In genomic region chr10:94208315-94208714, GRCh38 we compare ENCODE assay signal across 26 cellular contexts.
DNase-seq lines count a peak whose midpoint lies in the region; ATAC-seq, FAIRE-seq and TF ChIP-seq lines count a peak whose summit lies in the region.
"Had no signal": no experiment of that assay in that cellular context is flagged by ENCODE, and none has a peak within 500 bp of the region (broad histone marks: within the 10 kb centered on the region; RNA-seq: fewer than 3 reads in every experiment).

No MANE protein-coding gene starts in this region.

- H3K36me3 ChIP-seq in HepG2 (replicated peaks in 1 of 2; ENCODE audit: control insufficient read depth in 1 of 2, insufficient read depth in 2 of 2, low read length in 2 of 2), result no peaks in the 10 kb centered on the region
- no peaks in the 10 kb centered on the region for H3K36me3 ChIP-seq in right lobe of liver
- H3K36me3 ChIP-seq in stomach smooth muscle (ENCODE audit: control insufficient read depth in 2 of 2, insufficient read depth in 2 of 2, low read length in 2 of 2), result no peaks in the 10 kb centered on the region
- H3K36me3 ChIP-seq: BE2C; BLaER1 treated with 17β-estradiol and CSF1 and Interleukin-3, amounts not matched to agents 10 nM and 100 nM had no signal

- POLR2A ChIA-PET in HepG2 (lab: Yijun Ruan, JAX), result no interaction called here

- DNase-seq in HepG2 (ENCODE audit: low spot score) (no peak), right lobe of liver (no peak), NCI-H1436 (lab: John Stamatoyannopoulos, UW) (no peak), H4 (ENCODE audit: low spot score) (no peak)
- DNase-seq in activated naive CD4-positive, alpha-beta T cell treated with anti-CD3 and anti-CD28 coated beads, Interleukin-2, amount 10 ng/mL, durations not matched to agents 7 days and 5 days, result no peak
- no peak for DNase-seq in central memory CD4-positive, alpha-beta T cell
- DNase-seq: ACHN; AML-193; BE2C; CD4-positive, alpha-beta T cell; CD8-positive, alpha-beta memory T cell; DMS 273 treated with DMSO at 0.1 percent for 48 hours; DMS79; EL; GDM1; GOT3; H7; HCEC 1CT had no signal

- no TSS peak for BruUV-seq in HepG2 (replicated peaks; lab: Mats Ljungman, UMichigan)

- TF ChIP-seq CTCF in HepG2 (CRISPR knock-in tag; IDR thresholded peaks at IDR 0.05) (no peak), right lobe of liver (IDR thresholded peaks at IDR 0.05) (no peak), nephron (IDR thresholded peaks at IDR 0.05; ENCODE audit: unreplicated experiment in 3 of 3) (no peak)

- in situ Hi-C loops in HepG2 (cut with HindIII; ENCODE audit: extremely low pct_ligation_motif_present, low pct_unique_long_range_greater_than_20kb), result no loop called here

- H2AFZ ChIP-seq in HepG2 (ENCODE audit: low read length), result no peak overlapping the region

- intact Hi-C loops in HepG2 (cut with micrococcal nuclease; ENCODE audit: unreplicated experiment) (no loop called here), right lobe of liver (cut with DNase I) (no loop called here)

- WGBS in HepG2 (ENCODE audit: low lambda C conversion rate), result 26% methylated on average over 1 of the region's 1 CpG
- 89% methylated on average over 1 of the region's 1 CpG for WGBS in right lobe of liver (ENCODE audit: insufficient coverage, low coverage, low lambda C conversion rate, missing lambda C conversion rate)

- H3K9me3 ChIP-seq in HepG2 (ENCODE audit: low read length), result no peaks in the 10 kb centered on the region
- no peaks in the 10 kb centered on the region for H3K9me3 ChIP-seq in right lobe of liver
- H3K9me3 ChIP-seq in stomach smooth muscle (ENCODE audit: control insufficient read depth in 2 of 2, low read length in 2 of 2), result no peaks in the 10 kb centered on the region
- H3K9me3 ChIP-seq: BE2C; BLaER1 treated with 17β-estradiol and CSF1 and Interleukin-3, amounts not matched to agents 10 nM and 100 nM had no signal

- H3K27ac ChIP-seq in HepG2 (ENCODE audit: extremely low read length, insufficient read depth, low read length), result no peak overlapping the region
- H3K27ac ChIP-seq in right lobe of liver, result no peak overlapping the region
- H3K27ac ChIP-seq in stomach smooth muscle (ENCODE audit: low read length), result peak overlapping the region; percentile 1
- H3K27ac ChIP-seq: 22Rv1; BLaER1 treated with 17β-estradiol and CSF1 and Interleukin-3, amounts not matched to agents 10 nM and 100 nM had no signal

- H3K27ac Mint-ChIP-seq in nephron, result peak overlapping the region in 2 of 3 experiments; percentile 61 to 94
- no peak overlapping the region for H3K27ac Mint-ChIP-seq in activated naive CD4-positive, alpha-beta T cell treated with anti-CD3 and anti-CD28 coated beads, Interleukin-2, amount 10 ng/mL, durations not matched to agents 7 days and 5 days
- H3K27ac Mint-ChIP-seq: CD14-positive monocyte; CD4-positive, alpha-beta T cell; CD8-positive, alpha-beta memory T cell had no signal

- H3K4me1 ChIP-seq in HepG2 (ENCODE audit: insufficient read depth, low read length) (peaks cover 9% of the 10 kb centered on the region; the same call in 1 of the 2 replicates), right lobe of liver (peaks cover 0 to 32% (median 9%) of the 10 kb centered on the region in 4 donors), stomach smooth muscle (ENCODE audit: control insufficient read depth, insufficient read depth, low read length) (peaks cover 24% of the 10 kb centered on the region)

- H3K4me3 ChIP-seq in HepG2 (replicated peaks in 1 of 3; ENCODE audit: insufficient read depth in 1 of 3, low read depth in 2 of 3, low read length in 3 of 3) (no peak overlapping the region), right lobe of liver (no peak overlapping the region), stomach smooth muscle (ENCODE audit: low read length in 2 of 2) (no peak overlapping the region)
- H3K4me3 ChIP-seq: BLaER1 treated with 17β-estradiol and CSF1 and Interleukin-3, amounts not matched to agents 10 nM and 100 nM; GM12878 had no signal

- no peak overlapping the region for H3K9ac ChIP-seq in HepG2 (ENCODE audit: insufficient read depth, low read depth, low read length)
- no peak overlapping the region for H3K9ac ChIP-seq in stomach smooth muscle (ENCODE audit: low read length in 2 of 2)
- H3K9ac ChIP-seq: BLaER1 treated with 17β-estradiol and CSF1 and Interleukin-3, amounts not matched to agents 10 nM and 100 nM had no signal

- no peak overlapping the region for H3K4me3 Mint-ChIP-seq in nephron
- no peak overlapping the region for H3K4me3 Mint-ChIP-seq in activated naive CD4-positive, alpha-beta T cell treated with anti-CD3 and anti-CD28 coated beads, Interleukin-2, amount 10 ng/mL, durations not matched to agents 7 days and 5 days
- H3K4me3 Mint-ChIP-seq: CD14-positive monocyte; CD4-positive, alpha-beta T cell; CD8-positive, alpha-beta memory T cell had no signal

- H3K9me3 Mint-ChIP-seq in nephron, result peaks cover 3% of the 10 kb centered on the region
- H3K9me3 Mint-ChIP-seq in activated naive CD4-positive, alpha-beta T cell treated with anti-CD3 and anti-CD28 coated beads, Interleukin-2, amount 10 ng/mL, durations not matched to agents 7 days and 5 days, result no peaks in the 10 kb centered on the region
- H3K9me3 Mint-ChIP-seq: CD4-positive, alpha-beta T cell; CD8-positive, alpha-beta memory T cell had no signal

- peaks cover 4% of the 10 kb centered on the region for H3K36me3 Mint-ChIP-seq in nephron (ENCODE audit: low read depth)
- no peaks in the 10 kb centered on the region for H3K36me3 Mint-ChIP-seq in activated naive CD4-positive, alpha-beta T cell treated with anti-CD3 and anti-CD28 coated beads, Interleukin-2, amount 10 ng/mL, durations not matched to agents 7 days and 5 days
- H3K36me3 Mint-ChIP-seq: CD14-positive monocyte; CD8-positive, alpha-beta memory T cell had no signal

- peaks cover 73% of the 10 kb centered on the region for H3K4me1 Mint-ChIP-seq in nephron
- H3K4me1 Mint-ChIP-seq in activated naive CD4-positive, alpha-beta T cell treated with anti-CD3 and anti-CD28 coated beads, Interleukin-2, amount 10 ng/mL, durations not matched to agents 7 days and 5 days, result no peaks in the 10 kb centered on the region
- H3K4me1 Mint-ChIP-seq: CD14-positive monocyte had no signal

- no peaks in the 10 kb centered on the region for H3K79me2 ChIP-seq in HepG2 (ENCODE audit: insufficient read depth, low read length)

- H3K27me3 Mint-ChIP-seq in nephron (ENCODE audit: low read depth), result peaks cover under 1% of the 10 kb centered on the region
- peaks cover 8% of the 10 kb centered on the region for H3K27me3 Mint-ChIP-seq in activated naive CD4-positive, alpha-beta T cell treated with anti-CD3 and anti-CD28 coated beads, Interleukin-2, amount 10 ng/mL, durations not matched to agents 7 days and 5 days

- no peak for TF ChIP-seq EP300 in HepG2 (IDR thresholded peaks at IDR 0.05; ENCODE audit: low read depth in 2 of 2, low read length in 2 of 2)
- TF ChIP-seq EP300 in HepG2 (CRISPR knock-in tag; IDR thresholded peaks at IDR 0.05; ENCODE audit: borderline replicate concordance), result no peak

- FAIRE-seq in HepG2 (lab: Jason Lieb, UNC), result no peak
- FAIRE-seq: A204.1, D721Med, GM12878 had no signal

- H3K27me3 ChIP-seq in HepG2 (ENCODE audit: control insufficient read depth in 1 of 2, insufficient read depth in 2 of 2, low read length in 2 of 2) (no peaks in the 10 kb centered on the region; a peak in 1 of 5 replicates), right lobe of liver (no peaks in the 10 kb centered on the region), stomach smooth muscle (ENCODE audit: control insufficient read depth in 1 of 2, insufficient read depth in 2 of 2, low read length in 2 of 2) (no peaks in the 10 kb centered on the region)
- H3K27me3 ChIP-seq: BE2C; BLaER1 treated with 17β-estradiol and CSF1 and Interleukin-3, amounts not matched to agents 10 nM and 100 nM had no signal

- CTCF ChIA-PET in HepG2 (lab: Yijun Ruan, JAX; ENCODE audit: low intra/inter-chr PET ratio, low total read pairs), result no interaction called here
- CTCF ChIA-PET in activated naive CD4-positive, alpha-beta T cell treated with anti-CD3 and anti-CD28 coated beads, Interleukin-2, amount 10 ng/mL, durations not matched to agents 7 days and 5 days (lab: Charles Lee), result no interaction called here

- H4K20me1 ChIP-seq in HepG2 (ENCODE audit: insufficient read depth, low read length), result no peaks in the 10 kb centered on the region
- H4K20me1 ChIP-seq: BLaER1 treated with 17β-estradiol and CSF1 and Interleukin-3, amounts not matched to agents 10 nM and 100 nM had no signal

- H3K4me2 ChIP-seq in HepG2 (ENCODE audit: low read depth, low read length), result no peak overlapping the region
- H3K4me2 ChIP-seq: BLaER1 treated with 17β-estradiol and CSF1 and Interleukin-3, amounts not matched to agents 10 nM and 100 nM had no signal

- TF ChIP-seq POLR2A in HepG2 (IDR thresholded peaks at IDR 0.05; ENCODE audit: insufficient read depth in 1 of 2, low read depth in 2 of 2, low read length in 2 of 2) (no peak), right lobe of liver (IDR thresholded peaks at IDR 0.05) (no peak)

- no peak for TF ChIP-seq RAD21 in HepG2 (CRISPR knock-in tag; IDR thresholded peaks at IDR 0.05)

- ATAC-seq in HepG2 (no peak), right lobe of liver (no peak)
- ATAC-seq: GM12878 had no signal

TF ChIP-seq in HepG2, 621 proteins besides CTCF, POLR2A, EP300 and RAD21 (continues in another document):
- TF ChIP-seq TBL1XR1 (IDR thresholded peaks at IDR 0.05; ENCODE audit: borderline replicate concordance, low read length, partially characterized antibody), result no peak
- no peak for TF ChIP-seq MLX (CRISPR knock-in tag; IDR thresholded peaks at IDR 0.05)
- TF ChIP-seq MAFF (IDR thresholded peaks at IDR 0.05; ENCODE audit: low read depth, low read length), result peak; percentile 43; the same call in 1 of the 2 replicates
